17 cellular contexts compared by ENCODE assay signal in the genomic region with DNA sequence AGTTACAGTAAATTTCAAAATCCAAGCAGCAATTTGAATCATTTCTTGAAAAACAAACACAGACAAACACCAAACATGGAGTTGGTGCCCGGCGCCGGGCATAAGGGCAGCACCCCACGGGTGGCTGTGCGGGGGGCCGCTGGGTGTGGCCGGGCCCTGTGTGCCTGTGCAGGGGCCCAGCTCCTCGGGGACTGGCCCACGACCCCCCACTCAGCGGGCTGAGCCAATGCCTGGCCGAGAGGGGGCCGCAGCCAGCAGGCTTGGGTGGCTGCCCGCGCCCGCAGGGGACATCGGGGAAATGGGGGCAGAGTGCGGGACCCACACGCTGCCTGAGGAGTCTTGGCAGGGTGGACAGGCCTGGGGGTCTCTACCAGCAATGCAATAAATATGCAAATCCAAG. TPM values are rescaled to one million over a fixed set of nuclear protein-coding genes. Genes with fewer than 3 reads are reported as not detected.
DNase-seq lines count a peak whose midpoint lies in the region; ATAC-seq and TF ChIP-seq lines count a peak whose summit lies in the region.
"Had no signal": no experiment of that assay in that cellular context is flagged by ENCODE, and none has a peak within 500 bp of the region (broad histone marks: within the 10 kb centered on the region; RNA-seq: fewer than 3 reads in every experiment).

No MANE protein-coding gene starts in this region.

- H3K4me3 Mint-ChIP-seq in Calu3 (ENCODE audit: low read depth, unreplicated experiment) = no peak overlapping the region
- H3K4me3 Mint-ChIP-seq: CD8-positive, alpha-beta T cell had no signal

- TF ChIP-seq CTCF in Calu3 (IDR thresholded peaks at IDR 0.05; ENCODE audit: unreplicated experiment) (no peak), OCI-LY7 (conservative IDR thresholded peaks at IDR 0.05; ENCODE audit: low read length) (no peak), uterus (IDR thresholded peaks at IDR 0.05) (no peak)

- H3K4me1 ChIP-seq in OCI-LY7 (ENCODE audit: insufficient read depth, low read length, poor library complexity, severe bottlenecking) (peaks cover 25% of the 10 kb centered on the region), uterus (no peaks in the 10 kb centered on the region)

- DNase-seq in Calu3 = no peak
- no peak for DNase-seq in OCI-LY7 (ENCODE audit: low spot score)
- DNase-seq in uterus = no peak
- no peak for DNase-seq in foreskin melanocyte
- no peak for DNase-seq in NCI-H1105 treated with DMSO at 0.1 percent for 48 hours (lab: John Stamatoyannopoulos, UW)
- DNase-seq: DND-41, GOT3, Karpas-422, MM.1S, NCI-H1092 treated with DMSO at 0.1 percent for 48 hours, NCI-H1694 treated with DMSO at 0.1 percent for 48 hours, NCI-H226, NCI-H524 treated with DMSO at 0.1 percent for 48 hours, SHP77 treated with DMSO at 0.1 percent for 48 hours had no signal

- intact Hi-C loops in Calu3 (cut with micrococcal nuclease; ENCODE audit: unreplicated experiment) = no loop called here
- intact Hi-C loops in OCI-LY7 (cut with micrococcal nuclease; ENCODE audit: unreplicated experiment) = no loop called here
- intact Hi-C loops in uterus (cut with DNase I; ENCODE audit: low total_unique reads) = no loop called here

- peak overlapping the region; percentile 2 for H3K27ac Mint-ChIP-seq in Calu3 (ENCODE audit: unreplicated experiment)

- H3K36me3 ChIP-seq in OCI-LY7 (ENCODE audit: insufficient read depth, low read length) (peaks cover 68% of the 10 kb centered on the region), uterus (no peaks in the 10 kb centered on the region)

- H3K9me2 ChIP-seq in OCI-LY7 (ENCODE audit: insufficient read depth, low read length) = no peaks in the 10 kb centered on the region

- H3K27me3 Mint-ChIP-seq in Calu3 (ENCODE audit: unreplicated experiment) = no peaks in the 10 kb centered on the region

- CTCF ChIA-PET in Calu3 (lab: Charles Lee) (no interaction called here), OCI-LY7 (lab: Charles Lee; ENCODE audit: unreplicated experiment) (no interaction called here)

- no peak overlapping the region for H2AFZ ChIP-seq in OCI-LY7 (ENCODE audit: low read length)

- H3K4me1 Mint-ChIP-seq in Calu3 (ENCODE audit: low read depth, unreplicated experiment) = no peaks in the 10 kb centered on the region

- no peak for TF ChIP-seq POLR2A in uterus (IDR thresholded peaks at IDR 0.05)

- no peaks in the 10 kb centered on the region for H4K20me1 ChIP-seq in OCI-LY7 (ENCODE audit: insufficient read depth, low read length)

- POLR2A ChIA-PET in OCI-LY7 (lab: Charles Lee) = no interaction called here

- H3K27ac ChIP-seq in OCI-LY7 (ENCODE audit: low read depth, low read length, poor library complexity, severe bottlenecking) (no peak overlapping the region), cingulate gyrus (ENCODE audit: low read depth, low read length) (peak overlapping the region; percentile 10), uterus (peak overlapping the region; percentile 37 to 52)

- H3K9me3 Mint-ChIP-seq in Calu3 (ENCODE audit: low read depth, unreplicated experiment) = no peaks in the 10 kb centered on the region
- H3K9me3 Mint-ChIP-seq: CD8-positive, alpha-beta T cell had no signal

- BruUV-seq in Calu3 (replicated peaks; lab: Mats Ljungman, UMichigan) = TSS peak; percentile 45
- TSS peak; percentile 69 for BruUV-seq in OCI-LY7 (replicated peaks; lab: Mats Ljungman, UMichigan)

- peaks cover 76% of the 10 kb centered on the region for H3K36me3 Mint-ChIP-seq in Calu3 (ENCODE audit: insufficient read depth, unreplicated experiment)

- no peaks in the 10 kb centered on the region for H3K79me2 ChIP-seq in OCI-LY7 (ENCODE audit: insufficient read depth, low read depth, low read length)

- H3K27me3 ChIP-seq in uterus = no peaks in the 10 kb centered on the region

- H3K4me2 ChIP-seq in OCI-LY7 (ENCODE audit: low read length) = no peak overlapping the region

- ATAC-seq in GM18907 (IDR thresholded peaks at IDR 0.05; ENCODE audit: unreplicated experiment) = no peak

- H3K4me3 ChIP-seq in OCI-LY7 (ENCODE audit: low read depth, low read length, poor library complexity, severe bottlenecking) = no peak overlapping the region
- H3K4me3 ChIP-seq in uterus = no peak overlapping the region

- H3K9me3 ChIP-seq in OCI-LY7 (ENCODE audit: low read length) (no peaks in the 10 kb centered on the region), uterus (no peaks in the 10 kb centered on the region)

RNA-seq across cellular contexts. Expression of a gene that starts 12.8 kb away (rescaled TPM):
- total RNA-seq in Calu3 (2022) (132 and 146 TPM in 2 replicates), OCI-LY7 (2022) (300 and 320 TPM in 2 replicates), uterus (10 to 100 TPM; 30.2 to 70.6 (median 46.5) TPM)
- total RNA-seq in OCI-LY7 (2014; rRNA removed; shearing (Covaris generic)) = 374 and 388 TPM in 2 replicates

RNA-seq across cellular contexts. Expression of a gene that starts 19.6 kb away (rescaled TPM):
- total RNA-seq in Calu3 (2022) = 346 and 372 TPM in 2 replicates
- 94.4 and 111 TPM in 2 replicates for total RNA-seq in OCI-LY7 (2014; rRNA removed; shearing (Covaris generic))
- 299 and 364 TPM in 2 replicates for total RNA-seq in OCI-LY7 (2022)
- 10 to 100 TPM in 2 of 4 donors, 1 to 10 TPM in 2; 5.3 to 59.4 (median 23.4) TPM for total RNA-seq in uterus

RNA-seq across cellular contexts. Expression of a gene that starts 26.7 kb away (rescaled TPM):
- 114 and 115 TPM in 2 replicates for total RNA-seq in Calu3 (2022)
- 137 and 169 TPM in 2 replicates for total RNA-seq in OCI-LY7 (2014; rRNA removed; shearing (Covaris generic))
- total RNA-seq in OCI-LY7 (2022) = 123 and 133 TPM in 2 replicates
- 100 to 1,000 TPM in 1 of 4 donors, 10 to 100 TPM in 3; 76.0 to 326 (median 85.6) TPM for total RNA-seq in uterus

RNA-seq across cellular contexts. Expression of a gene that starts 26.8 kb away (rescaled TPM):
- 26.4 and 33.5 TPM in 2 replicates for total RNA-seq in Calu3 (2022)
- 50.5 and 59.4 TPM in 2 replicates for total RNA-seq in OCI-LY7 (2014; rRNA removed; shearing (Covaris generic))
- total RNA-seq in OCI-LY7 (2022) = 41.3 and 47.3 TPM in 2 replicates
- 10 to 100 TPM; 11.8 to 33.7 (median 23.3) TPM for total RNA-seq in uterus

RNA-seq across cellular contexts. Expression of a gene that starts 40.9 kb away (rescaled TPM):
- total RNA-seq in Calu3 (2022) = 87.8 and 95.3 TPM in 2 replicates
- 138 and 147 TPM in 2 replicates for total RNA-seq in OCI-LY7 (2014; rRNA removed; shearing (Covaris generic))
- total RNA-seq in OCI-LY7 (2022) = 132 and 138 TPM in 2 replicates
- 100 to 1,000 TPM in 1 of 4 donors, 10 to 100 TPM in 3; 23.8 to 125 (median 67.5) TPM for total RNA-seq in uterus
